1 cellular context compared by ENCODE assay signal in the genomic region with DNA sequence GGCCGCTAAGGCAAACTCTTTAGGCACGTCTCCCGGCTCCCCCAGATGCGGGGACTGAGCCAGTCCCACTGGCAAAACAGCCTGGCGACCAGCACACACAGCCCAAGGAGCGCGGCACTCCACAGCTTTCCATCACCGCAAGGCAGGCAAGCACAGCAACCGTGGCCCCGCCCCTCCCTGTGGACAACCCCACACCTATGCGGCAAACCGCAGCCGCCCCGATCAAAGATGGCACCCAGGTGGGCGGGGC.
TF ChIP-seq lines count a peak whose summit lies in the region.

No MANE protein-coding gene starts in this region.

TF ChIP-seq in HepG2, 621 proteins besides CTCF, POLR2A, EP300 and RAD21 (continues in another document):
- TF ChIP-seq CREB1 (IDR thresholded peaks at IDR 0.05) (no peak), CREB1 (CRISPR knock-in tag; IDR thresholded peaks at IDR 0.05) (no peak), ZNF160 (CRISPR knock-in tag; IDR thresholded peaks at IDR 0.05) (no peak; the same call in 1 of the 2 replicates), ZNF710 (CRISPR knock-in tag; IDR thresholded peaks at IDR 0.05; ENCODE audit: borderline replicate concordance) (0 out of 2 replicates have a peak, but pooled peaks have one; percentile 18), ZSCAN9 (CRISPR knock-in tag; IDR thresholded peaks at IDR 0.05; ENCODE audit: borderline replicate concordance) (no peak), PRMT3 (CRISPR knock-in tag; IDR thresholded peaks at IDR 0.05; ENCODE audit: borderline replicate concordance, low read depth) (no peak), ZFP90 (CRISPR knock-in tag; IDR thresholded peaks at IDR 0.05; ENCODE audit: borderline replicate concordance) (0 out of 2 replicates have a peak, but pooled peaks have one; percentile 18), KLF13 (CRISPR knock-in tag; IDR thresholded peaks at IDR 0.05) (no peak), POLR2AphosphoS5 (IDR thresholded peaks at IDR 0.05; ENCODE audit: low read depth, low read length) (no peak), MBD4 (IDR thresholded peaks at IDR 0.05; ENCODE audit: borderline replicate concordance, low read length) (no peak), SETDB1 (CRISPR knock-in tag; IDR thresholded peaks at IDR 0.05; ENCODE audit: borderline replicate concordance) (no peak), ZNF530 (CRISPR knock-in tag; IDR thresholded peaks at IDR 0.05; ENCODE audit: low read depth) (no peak), ARNTL (CRISPR knock-in tag; IDR thresholded peaks at IDR 0.05) (peak; percentile 6; the same call in 1 of the 2 replicates), KLF6 (CRISPR knock-in tag; IDR thresholded peaks at IDR 0.05) (no peak), ZNF331 (CRISPR knock-in tag; IDR thresholded peaks at IDR 0.05) (no peak), TMF1 (CRISPR knock-in tag; IDR thresholded peaks at IDR 0.05; ENCODE audit: low read depth) (no peak), CAMTA2 (CRISPR knock-in tag; IDR thresholded peaks at IDR 0.05; ENCODE audit: borderline replicate concordance) (peak; percentile 89; the same call in 1 of the 2 replicates), SRSF4 (IDR thresholded peaks at IDR 0.05; ENCODE audit: low read depth, low read length, poor library complexity, severe bottlenecking) (no peak), CBFB (CRISPR knock-in tag; IDR thresholded peaks at IDR 0.05) (no peak), ZNF878 (CRISPR knock-in tag; IDR thresholded peaks at IDR 0.05) (no peak), MEIS2 (CRISPR knock-in tag; IDR thresholded peaks at IDR 0.05) (no peak), POGZ (CRISPR knock-in tag; IDR thresholded peaks at IDR 0.05) (peak; percentile 43; the same call in 1 of the 2 replicates), ZNF460 (CRISPR knock-in tag; IDR thresholded peaks at IDR 0.05; ENCODE audit: borderline replicate concordance) (no peak), MED1 (CRISPR knock-in tag; IDR thresholded peaks at IDR 0.05) (no peak; the same call in 1 of the 2 replicates), TSC22D2 (CRISPR knock-in tag; IDR thresholded peaks at IDR 0.05; ENCODE audit: borderline replicate concordance) (no peak), ZNF282 (IDR thresholded peaks at IDR 0.05; ENCODE audit: partially characterized antibody) (no peak), TRIM24 (CRISPR knock-in tag; IDR thresholded peaks at IDR 0.05) (no peak), PPARG (CRISPR knock-in tag; conservative IDR thresholded peaks at IDR 0.05) (no peak), ZNF274 (CRISPR knock-in tag; IDR thresholded peaks at IDR 0.05) (no peak), ZNF777 (CRISPR knock-in tag; IDR thresholded peaks at IDR 0.05) (0 out of 2 replicates have a peak, but pooled peaks have one; percentile 19), TBL1XR1 (IDR thresholded peaks at IDR 0.05; ENCODE audit: borderline replicate concordance, low read length, partially characterized antibody) (peak; percentile 28), HNF4G (IDR thresholded peaks at IDR 0.05; ENCODE audit: borderline replicate concordance, low read depth, low read length) (no peak), HNF4G (CRISPR knock-in tag; IDR thresholded peaks at IDR 0.05; ENCODE audit: borderline replicate concordance, low read depth) (no peak), HNRNPLL (IDR thresholded peaks at IDR 0.05; ENCODE audit: low read depth, low read length, poor library complexity, severe bottlenecking) (peak; percentile 29), FOXJ3 (CRISPR knock-in tag; IDR thresholded peaks at IDR 0.05; ENCODE audit: borderline replicate concordance) (no peak), KDM1A (CRISPR knock-in tag; IDR thresholded peaks at IDR 0.05) (no peak), ZNF773 (CRISPR knock-in tag; IDR thresholded peaks at IDR 0.05; ENCODE audit: borderline replicate concordance) (no peak), ZFAT (CRISPR knock-in tag; conservative IDR thresholded peaks at IDR 0.05) (no peak), ZFP41 (CRISPR knock-in tag; IDR thresholded peaks at IDR 0.05; ENCODE audit: borderline replicate concordance) (no peak), MAFK (conservative IDR thresholded peaks at IDR 0.05 in 1 of 2, IDR thresholded peaks at IDR 0.05 in 1 of 2; ENCODE audit: low read length in 2 of 2) (no peak), ZNF496 (CRISPR knock-in tag; IDR thresholded peaks at IDR 0.05; ENCODE audit: insufficient replicate concordance) (no peak), ZNF547 (CRISPR knock-in tag; IDR thresholded peaks at IDR 0.05) (no peak), MAF1 (CRISPR knock-in tag; IDR thresholded peaks at IDR 0.05; ENCODE audit: borderline replicate concordance) (peak; percentile 51; the same call in 1 of the 2 replicates), BATF2 (CRISPR knock-in tag; IDR thresholded peaks at IDR 0.05) (no peak), KAT8 (CRISPR knock-in tag; IDR thresholded peaks at IDR 0.05) (no peak), IKZF1 (IDR thresholded peaks at IDR 0.05) (no peak), ZNF232 (CRISPR knock-in tag; IDR thresholded peaks at IDR 0.05; ENCODE audit: borderline replicate concordance) (no peak), ARNT (IDR thresholded peaks at IDR 0.05) (no peak), SPEN (CRISPR knock-in tag; IDR thresholded peaks at IDR 0.05; ENCODE audit: low read depth) (no peak), NFIB (CRISPR knock-in tag; IDR thresholded peaks at IDR 0.05; ENCODE audit: borderline replicate concordance) (no peak), SOX5 (CRISPR knock-in tag; IDR thresholded peaks at IDR 0.05; ENCODE audit: borderline replicate concordance) (no peak), SMC3 (IDR thresholded peaks at IDR 0.05; ENCODE audit: low read length) (no peak), CEBPB (IDR thresholded peaks at IDR 0.05; ENCODE audit: borderline replicate concordance, low read depth, low read length) (no peak), ZNF468 (CRISPR knock-in tag; IDR thresholded peaks at IDR 0.05) (0 out of 2 replicates have a peak, but pooled peaks have one; percentile 53), NFE2L2 (IDR thresholded peaks at IDR 0.05; ENCODE audit: low read length) (no peak)
- TF ChIP-seq, protein P1, sequence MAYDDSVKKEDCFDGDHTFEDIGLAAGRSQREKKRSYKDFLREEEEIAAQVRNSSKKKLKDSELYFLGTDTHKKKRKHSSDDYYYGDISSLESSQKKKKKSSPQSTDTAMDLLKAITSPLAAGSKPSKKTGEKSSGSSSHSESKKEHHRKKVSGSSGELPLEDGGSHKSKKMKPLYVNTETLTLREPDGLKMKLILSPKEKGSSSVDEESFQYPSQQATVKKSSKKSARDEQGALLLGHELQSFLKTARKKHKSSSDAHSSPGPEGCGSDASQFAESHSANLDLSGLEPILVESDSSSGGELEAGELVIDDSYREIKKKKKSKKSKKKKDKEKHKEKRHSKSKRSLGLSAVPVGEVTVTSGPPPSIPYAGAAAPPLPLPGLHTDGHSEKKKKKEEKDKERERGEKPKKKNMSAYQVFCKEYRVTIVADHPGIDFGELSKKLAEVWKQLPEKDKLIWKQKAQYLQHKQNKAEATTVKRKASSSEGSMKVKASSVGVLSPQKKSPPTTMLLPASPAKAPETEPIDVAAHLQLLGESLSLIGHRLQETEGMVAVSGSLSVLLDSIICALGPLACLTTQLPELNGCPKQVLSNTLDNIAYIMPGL (CRISPR knock-in tag; IDR thresholded peaks at IDR 0.05; ENCODE audit: borderline replicate concordance in 1 of 2, low read depth in 1 of 2): 0 out of 4 replicates have a peak, but pooled peaks of 1 of the 2 experiments have one; percentile 13
- TF ChIP-seq, protein P2, sequence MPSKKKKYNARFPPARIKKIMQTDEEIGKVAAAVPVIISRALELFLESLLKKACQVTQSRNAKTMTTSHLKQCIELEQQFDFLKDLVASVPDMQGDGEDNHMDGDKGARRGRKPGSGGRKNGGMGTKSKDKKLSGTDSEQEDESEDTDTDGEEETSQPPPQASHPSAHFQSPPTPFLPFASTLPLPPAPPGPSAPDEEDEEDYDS (CRISPR knock-in tag; IDR thresholded peaks at IDR 0.05): no peak
- TF ChIP-seq, protein P3, sequence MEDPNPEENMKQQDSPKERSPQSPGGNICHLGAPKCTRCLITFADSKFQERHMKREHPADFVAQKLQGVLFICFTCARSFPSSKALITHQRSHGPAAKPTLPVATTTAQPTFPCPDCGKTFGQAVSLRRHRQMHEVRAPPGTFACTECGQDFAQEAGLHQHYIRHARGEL (CRISPR knock-in tag; IDR thresholded peaks at IDR 0.05): 0 out of 2 replicates have a peak, but pooled peaks have one; percentile 70
- TF ChIP-seq, protein P4, sequence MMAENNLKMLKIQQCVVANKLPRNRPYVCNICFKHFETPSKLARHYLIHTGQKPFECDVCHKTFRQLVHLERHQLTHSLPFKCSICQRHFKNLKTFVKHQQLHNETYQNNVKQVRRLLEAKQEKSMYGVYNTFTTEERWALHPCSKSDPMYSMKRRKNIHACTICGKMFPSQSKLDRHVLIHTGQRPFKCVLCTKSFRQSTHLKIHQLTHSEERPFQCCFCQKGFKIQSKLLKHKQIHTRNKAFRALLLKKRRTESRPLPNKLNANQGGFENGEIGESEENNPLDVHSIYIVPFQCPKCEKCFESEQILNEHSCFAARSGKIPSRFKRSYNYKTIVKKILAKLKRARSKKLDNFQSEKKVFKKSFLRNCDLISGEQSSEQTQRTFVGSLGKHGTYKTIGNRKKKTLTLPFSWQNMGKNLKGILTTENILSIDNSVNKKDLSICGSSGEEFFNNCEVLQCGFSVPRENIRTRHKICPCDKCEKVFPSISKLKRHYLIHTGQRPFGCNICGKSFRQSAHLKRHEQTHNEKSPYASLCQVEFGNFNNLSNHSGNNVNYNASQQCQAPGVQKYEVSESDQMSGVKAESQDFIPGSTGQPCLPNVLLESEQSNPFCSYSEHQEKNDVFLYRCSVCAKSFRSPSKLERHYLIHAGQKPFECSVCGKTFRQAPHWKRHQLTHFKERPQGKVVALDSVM (CRISPR knock-in tag; IDR thresholded peaks at IDR 0.05): no peak
- TF ChIP-seq, protein P5, sequence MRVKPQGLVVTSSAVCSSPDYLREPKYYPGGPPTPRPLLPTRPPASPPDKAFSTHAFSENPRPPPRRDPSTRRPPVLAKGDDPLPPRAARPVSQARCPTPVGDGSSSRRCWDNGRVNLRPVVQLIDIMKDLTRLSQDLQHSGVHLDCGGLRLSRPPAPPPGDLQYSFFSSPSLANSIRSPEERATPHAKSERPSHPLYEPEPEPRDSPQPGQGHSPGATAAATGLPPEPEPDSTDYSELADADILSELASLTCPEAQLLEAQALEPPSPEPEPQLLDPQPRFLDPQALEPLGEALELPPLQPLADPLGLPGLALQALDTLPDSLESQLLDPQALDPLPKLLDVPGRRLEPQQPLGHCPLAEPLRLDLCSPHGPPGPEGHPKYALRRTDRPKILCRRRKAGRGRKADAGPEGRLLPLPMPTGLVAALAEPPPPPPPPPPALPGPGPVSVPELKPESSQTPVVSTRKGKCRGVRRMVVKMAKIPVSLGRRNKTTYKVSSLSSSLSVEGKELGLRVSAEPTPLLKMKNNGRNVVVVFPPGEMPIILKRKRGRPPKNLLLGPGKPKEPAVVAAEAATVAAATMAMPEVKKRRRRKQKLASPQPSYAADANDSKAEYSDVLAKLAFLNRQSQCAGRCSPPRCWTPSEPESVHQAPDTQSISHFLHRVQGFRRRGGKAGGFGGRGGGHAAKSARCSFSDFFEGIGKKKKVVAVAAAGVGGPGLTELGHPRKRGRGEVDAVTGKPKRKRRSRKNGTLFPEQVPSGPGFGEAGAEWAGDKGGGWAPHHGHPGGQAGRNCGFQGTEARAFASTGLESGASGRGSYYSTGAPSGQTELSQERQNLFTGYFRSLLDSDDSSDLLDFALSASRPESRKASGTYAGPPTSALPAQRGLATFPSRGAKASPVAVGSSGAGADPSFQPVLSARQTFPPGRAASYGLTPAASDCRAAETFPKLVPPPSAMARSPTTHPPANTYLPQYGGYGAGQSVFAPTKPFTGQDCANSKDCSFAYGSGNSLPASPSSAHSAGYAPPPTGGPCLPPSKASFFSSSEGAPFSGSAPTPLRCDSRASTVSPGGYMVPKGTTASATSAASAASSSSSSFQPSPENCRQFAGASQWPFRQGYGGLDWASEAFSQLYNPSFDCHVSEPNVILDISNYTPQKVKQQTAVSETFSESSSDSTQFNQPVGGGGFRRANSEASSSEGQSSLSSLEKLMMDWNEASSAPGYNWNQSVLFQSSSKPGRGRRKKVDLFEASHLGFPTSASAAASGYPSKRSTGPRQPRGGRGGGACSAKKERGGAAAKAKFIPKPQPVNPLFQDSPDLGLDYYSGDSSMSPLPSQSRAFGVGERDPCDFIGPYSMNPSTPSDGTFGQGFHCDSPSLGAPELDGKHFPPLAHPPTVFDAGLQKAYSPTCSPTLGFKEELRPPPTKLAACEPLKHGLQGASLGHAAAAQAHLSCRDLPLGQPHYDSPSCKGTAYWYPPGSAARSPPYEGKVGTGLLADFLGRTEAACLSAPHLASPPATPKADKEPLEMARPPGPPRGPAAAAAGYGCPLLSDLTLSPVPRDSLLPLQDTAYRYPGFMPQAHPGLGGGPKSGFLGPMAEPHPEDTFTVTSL (CRISPR knock-in tag; IDR thresholded peaks at IDR 0.05; ENCODE audit: borderline replicate concordance): no peak
- TF ChIP-seq, protein P6, sequence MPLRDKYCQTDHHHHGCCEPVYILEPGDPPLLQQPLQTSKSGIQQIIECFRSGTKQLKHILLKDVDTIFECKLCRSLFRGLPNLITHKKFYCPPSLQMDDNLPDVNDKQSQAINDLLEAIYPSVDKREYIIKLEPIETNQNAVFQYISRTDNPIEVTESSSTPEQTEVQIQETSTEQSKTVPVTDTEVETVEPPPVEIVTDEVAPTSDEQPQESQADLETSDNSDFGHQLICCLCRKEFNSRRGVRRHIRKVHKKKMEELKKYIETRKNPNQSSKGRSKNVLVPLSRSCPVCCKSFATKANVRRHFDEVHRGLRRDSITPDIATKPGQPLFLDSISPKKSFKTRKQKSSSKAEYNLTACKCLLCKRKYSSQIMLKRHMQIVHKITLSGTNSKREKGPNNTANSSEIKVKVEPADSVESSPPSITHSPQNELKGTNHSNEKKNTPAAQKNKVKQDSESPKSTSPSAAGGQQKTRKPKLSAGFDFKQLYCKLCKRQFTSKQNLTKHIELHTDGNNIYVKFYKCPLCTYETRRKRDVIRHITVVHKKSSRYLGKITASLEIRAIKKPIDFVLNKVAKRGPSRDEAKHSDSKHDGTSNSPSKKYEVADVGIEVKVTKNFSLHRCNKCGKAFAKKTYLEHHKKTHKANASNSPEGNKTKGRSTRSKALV (CRISPR knock-in tag; IDR thresholded peaks at IDR 0.05): 0 out of 2 replicates have a peak, but pooled peaks have one; percentile 31
